In the genomic region with DNA sequence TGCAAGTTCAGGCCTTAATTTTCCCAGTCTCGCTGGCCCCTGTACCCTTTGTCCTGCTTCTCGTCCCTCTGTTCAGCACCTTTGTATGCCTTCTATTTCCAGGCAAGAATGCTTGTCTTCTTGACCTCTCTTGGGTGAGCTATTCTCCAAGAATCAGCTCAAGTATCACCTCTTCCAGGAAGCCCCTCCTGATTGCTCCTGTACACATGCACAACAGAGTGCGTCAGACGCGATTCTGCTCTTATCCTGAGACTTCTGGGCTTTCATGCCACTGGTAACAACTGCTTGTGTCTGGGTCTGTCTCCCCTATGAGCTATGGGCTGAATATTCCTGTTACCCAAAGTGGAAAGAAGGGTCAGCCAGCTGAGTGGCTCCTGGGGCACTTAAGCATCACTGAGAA, we compare ENCODE assay signal across 1 cellular context.
TF ChIP-seq lines count a peak whose summit lies in the region.

No MANE protein-coding gene starts in this region.

TF ChIP-seq in A549, 52 proteins besides CTCF, POLR2A, EP300 and RAD21 (continued from another document):
- TF ChIP-seq, protein P1, sequence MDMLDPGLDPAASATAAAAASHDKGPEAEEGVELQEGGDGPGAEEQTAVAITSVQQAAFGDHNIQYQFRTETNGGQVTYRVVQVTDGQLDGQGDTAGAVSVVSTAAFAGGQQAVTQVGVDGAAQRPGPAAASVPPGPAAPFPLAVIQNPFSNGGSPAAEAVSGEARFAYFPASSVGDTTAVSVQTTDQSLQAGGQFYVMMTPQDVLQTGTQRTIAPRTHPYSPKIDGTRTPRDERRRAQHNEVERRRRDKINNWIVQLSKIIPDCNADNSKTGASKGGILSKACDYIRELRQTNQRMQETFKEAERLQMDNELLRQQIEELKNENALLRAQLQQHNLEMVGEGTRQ (IDR thresholded peaks at IDR 0.05) = no peak
